In the genomic region with DNA sequence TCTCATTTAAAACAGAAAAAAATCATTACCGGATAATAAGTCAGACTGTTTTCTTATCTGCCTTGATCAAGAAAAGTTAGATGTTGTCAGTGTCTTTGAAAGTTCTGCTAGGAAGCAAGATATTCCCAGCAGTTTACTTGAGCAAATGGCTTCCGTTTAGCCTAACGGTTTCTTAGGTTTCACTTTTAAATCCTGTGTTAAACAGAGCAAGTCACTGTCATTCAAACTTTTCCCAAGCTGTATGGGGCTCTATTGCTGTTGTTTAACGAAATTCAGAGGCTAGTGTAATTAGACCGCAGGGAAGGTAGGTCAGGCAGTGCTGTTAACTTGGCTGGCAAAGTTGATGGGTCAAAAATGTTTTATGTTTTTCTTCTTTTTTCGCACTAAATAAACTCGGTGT, we compare ENCODE assay signal across 9 cellular contexts.
DNase-seq lines count a peak whose midpoint lies in the region; ATAC-seq and TF ChIP-seq lines count a peak whose summit lies in the region.
"Had no signal": no experiment of that assay in that cellular context is flagged by ENCODE, and none has a peak within 500 bp of the region (broad histone marks: within the 10 kb centered on the region; RNA-seq: fewer than 3 reads in every experiment).

No MANE protein-coding gene starts in this region.

- H3K9me3 Mint-ChIP-seq in memory B cell (no peaks in the 10 kb centered on the region), glutamatergic neuron (ENCODE audit: unreplicated experiment) (no peaks in the 10 kb centered on the region)

- H3K4me3 Mint-ChIP-seq in memory B cell (peak overlapping the region; percentile 1), glutamatergic neuron (ENCODE audit: unreplicated experiment) (no peak overlapping the region)

- H3K4me1 Mint-ChIP-seq in memory B cell: no peaks in the 10 kb centered on the region
- no peaks in the 10 kb centered on the region for H3K4me1 Mint-ChIP-seq in glutamatergic neuron (ENCODE audit: low read depth, unreplicated experiment)

- no peak for TF ChIP-seq CTCF in glutamatergic neuron (IDR thresholded peaks at IDR 0.05; ENCODE audit: partially characterized antibody, unreplicated experiment)

- no peak for ATAC-seq in memory B cell (ENCODE audit: low read depth)
- ATAC-seq in GM18511 (IDR thresholded peaks at IDR 0.05; ENCODE audit: unreplicated experiment): no peak

- H3K36me3 Mint-ChIP-seq in memory B cell (no peaks in the 10 kb centered on the region), glutamatergic neuron (ENCODE audit: unreplicated experiment) (no peaks in the 10 kb centered on the region)

- H3K27ac Mint-ChIP-seq in memory B cell: no peak overlapping the region
- no peak overlapping the region for H3K27ac Mint-ChIP-seq in glutamatergic neuron (ENCODE audit: unreplicated experiment)

- H3K27me3 Mint-ChIP-seq in memory B cell (no peaks in the 10 kb centered on the region), glutamatergic neuron (ENCODE audit: unreplicated experiment) (peaks cover 1% of the 10 kb centered on the region)

- DNase-seq in AG08396 (ENCODE audit: low spot score) (peak; percentile 41), HT1080 (ENCODE audit: low read depth) (peak; percentile 20), amniotic epithelial cell (ENCODE audit: low read depth) (peak; percentile 23), memory B cell (ENCODE audit: low spot score in 2 of 2) (no peak), glutamatergic neuron (no peak), NCI-H1105 (lab: John Stamatoyannopoulos, UW) (no peak), NCI-H146 (lab: John Stamatoyannopoulos, UW) (no peak)
- DNase-seq: stimulated activated CD4-positive, alpha-beta T cell treated with anti-CD3 and anti-CD28 coated beads, Interleukin-2, amount 100 ng/mL, for 48 hours had no signal

Comparison
In these comparisons a context has a peak if more than half of its experiments do, and no peak if none do; other contexts are left out.
1. DNase-seq: peak in AG08396 (single experiment), HT1080 (single experiment) and amniotic epithelial cell (single experiment); none in memory B cell (0 of 2), glutamatergic neuron (single experiment), NCI-H1105 (single experiment) and NCI-H146 (single experiment).